20 cellular contexts compared by ENCODE assay signal in genomic region chr22:23692598-23693291, GRCh38. TPM values are rescaled to one million over a fixed set of nuclear protein-coding genes. Genes with fewer than 3 reads are reported as not detected.
A peak's percentile ranks its signal among the peaks of the same experiment; 100 is the strongest.
DNase-seq lines count a peak whose midpoint lies in the region; ATAC-seq and TF ChIP-seq lines count a peak whose summit lies in the region.
"Had no signal": no experiment of that assay in that cellular context is flagged by ENCODE, and none has a peak within 500 bp of the region (broad histone marks: within the 10 kb centered on the region; RNA-seq: fewer than 3 reads in every experiment).

No MANE protein-coding gene starts in this region.

- H3K14ac ChIP-seq in H9 (ENCODE audit: insufficient read depth, low read length), result no peak overlapping the region

- H3K27ac ChIP-seq in BLaER1 treated with 17β-estradiol and CSF1 and Interleukin-3, amounts not matched to agents 10 nM and 100 nM, result peak overlapping the region in 1 of 11 experiments; percentile 97; a peak in 2 of 22 replicates
- no peak overlapping the region for H3K27ac ChIP-seq in CD8-positive, alpha-beta memory T cell (ENCODE audit: low read depth, low read length)
- H3K27ac ChIP-seq in H9 (ENCODE audit: insufficient read length, low read depth, low read length) (no peak overlapping the region), esophagus squamous epithelium (no peak overlapping the region)
- H3K27ac ChIP-seq: breast epithelium, Peyer's patch, WERI-Rb-1 had no signal

- no peaks in the 10 kb centered on the region for H3K79me1 ChIP-seq in H9 (ENCODE audit: insufficient read depth, low read depth, low read length, poor library complexity, severe bottlenecking)

- H3K27me3 ChIP-seq in BLaER1 treated with 17β-estradiol and CSF1 and Interleukin-3, amounts not matched to agents 10 nM and 100 nM, result no peaks in the 10 kb centered on the region
- H3K27me3 ChIP-seq in CD8-positive, alpha-beta memory T cell (ENCODE audit: insufficient read depth, low read length, poor library complexity, severe bottlenecking), result no peaks in the 10 kb centered on the region
- H3K27me3 ChIP-seq in H9 (ENCODE audit: insufficient read depth, low read length) (no peaks in the 10 kb centered on the region), esophagus squamous epithelium (no peaks in the 10 kb centered on the region)
- H3K27me3 ChIP-seq: breast epithelium, Peyer's patch had no signal

- no peak overlapping the region for H3K4ac ChIP-seq in H9 (ENCODE audit: low read depth, low read length)

- no peak overlapping the region for H2BK12ac ChIP-seq in H9 (ENCODE audit: insufficient read length, low read depth, low read length)

- H3K27me3 Mint-ChIP-seq in CD8-positive, alpha-beta memory T cell, result no peaks in the 10 kb centered on the region
- H3K27me3 Mint-ChIP-seq in WTC11 (ENCODE audit: low read depth) (no peaks in the 10 kb centered on the region), H9 (ENCODE audit: low read depth) (no peaks in the 10 kb centered on the region), progenitor cell of endocrine pancreas (no peaks in the 10 kb centered on the region)
- H3K27me3 Mint-ChIP-seq: activated naive CD8-positive, alpha-beta T cell treated with anti-CD3 and anti-CD28 coated beads, Interleukin-2, amount 10 ng/mL, durations not matched to agents 7 days and 5 days; type B pancreatic cell had no signal

- peaks cover 31 to 68% (median 61%) of the 10 kb centered on the region in 10 experiments for H3K4me1 ChIP-seq in BLaER1 treated with 17β-estradiol and CSF1 and Interleukin-3, amounts not matched to agents 10 nM and 100 nM
- H3K4me1 ChIP-seq in CD8-positive, alpha-beta memory T cell (ENCODE audit: insufficient read depth, low read length), result peaks cover 31% of the 10 kb centered on the region
- no peaks in the 10 kb centered on the region for H3K4me1 ChIP-seq in H9 (ENCODE audit: insufficient read depth, low read length)
- peaks cover 0 to 8% (median 0%) of the 10 kb centered on the region in 3 donors for H3K4me1 ChIP-seq in esophagus squamous epithelium
- H3K4me1 ChIP-seq: breast epithelium had no signal

- no peak overlapping the region for H3K4me3 ChIP-seq in BLaER1 treated with 17β-estradiol and CSF1 and Interleukin-3, amounts not matched to agents 10 nM and 100 nM
- no peak overlapping the region for H3K4me3 ChIP-seq in CD8-positive, alpha-beta memory T cell (ENCODE audit: low read length)
- no peak overlapping the region for H3K4me3 ChIP-seq in esophagus squamous epithelium
- H3K4me3 ChIP-seq: breast epithelium, Peyer's patch had no signal

- no peak overlapping the region for H3K23ac ChIP-seq in H9 (ENCODE audit: insufficient read length, low read depth, low read length)

- H3K4me1 Mint-ChIP-seq in CD8-positive, alpha-beta memory T cell, result peaks cover 32 to 43% (median 33%) of the 10 kb centered on the region in 3 donors
- H3K4me1 Mint-ChIP-seq in WTC11 (no peaks in the 10 kb centered on the region), H9 (no peaks in the 10 kb centered on the region), progenitor cell of endocrine pancreas (ENCODE audit: low read depth) (no peaks in the 10 kb centered on the region)

- peaks cover 4 to 51% (median 6%) of the 10 kb centered on the region in 3 donors for H3K36me3 Mint-ChIP-seq in CD8-positive, alpha-beta memory T cell
- H3K36me3 Mint-ChIP-seq in WTC11 (peaks cover 29% of the 10 kb centered on the region), H9 (ENCODE audit: insufficient read depth in 1 of 3, low read depth in 3 of 3) (peaks cover 21 to 44% (median 38%) of the 10 kb centered on the region in 3 experiments), progenitor cell of endocrine pancreas (ENCODE audit: insufficient read depth) (peaks cover 20% of the 10 kb centered on the region)

- TF ChIP-seq CTCF in WTC11 (IDR thresholded peaks at IDR 0.05) (no peak), H9 (conservative IDR thresholded peaks at IDR 0.05) (no peak), esophagus squamous epithelium (IDR thresholded peaks at IDR 0.05) (no peak), progenitor cell of endocrine pancreas (IDR thresholded peaks at IDR 0.05; ENCODE audit: unreplicated experiment) (no peak)

- peaks cover 0 to 29% (median 0%) of the 10 kb centered on the region in 11 experiments; a peak in 7 of 22 replicates for H4K20me1 ChIP-seq in BLaER1 treated with 17β-estradiol and CSF1 and Interleukin-3, amounts not matched to agents 10 nM and 100 nM
- no peaks in the 10 kb centered on the region for H4K20me1 ChIP-seq in H9 (ENCODE audit: control insufficient read depth, insufficient read depth, insufficient read length)

- H4K8ac ChIP-seq in H9 (replicated peaks; ENCODE audit: insufficient read length, low read depth, low read length), result no peak overlapping the region

- H4K91ac ChIP-seq in H9 (ENCODE audit: insufficient read length, low read depth, low read length), result no peak overlapping the region

- H4K5ac ChIP-seq in H9 (ENCODE audit: insufficient read length, low read depth, low read length), result no peak overlapping the region

- POLR2A ChIA-PET in CD8-positive, alpha-beta memory T cell (lab: Charles Lee), result no interaction called here
- POLR2A ChIA-PET in WTC11 (lab: Charles Lee), result no interaction called here

- no peak overlapping the region for H3T11ph ChIP-seq in H9 (ENCODE audit: low read length)

- no peaks in the 10 kb centered on the region for H3K9me3 ChIP-seq in BLaER1 treated with 17β-estradiol and CSF1 and Interleukin-3, amounts not matched to agents 10 nM and 100 nM (replicated peaks in 1 of 11)
- H3K9me3 ChIP-seq in CD8-positive, alpha-beta memory T cell (ENCODE audit: low read length), result no peaks in the 10 kb centered on the region
- H3K9me3 ChIP-seq in H9 (ENCODE audit: control insufficient read depth, low read depth, low read length) (no peaks in the 10 kb centered on the region), esophagus squamous epithelium (no peaks in the 10 kb centered on the region)
- H3K9me3 ChIP-seq: breast epithelium, Peyer's patch had no signal

- H2AFZ ChIP-seq in H9 (ENCODE audit: low read length), result no peak overlapping the region

- no peaks in the 10 kb centered on the region for H3K9me3 Mint-ChIP-seq in CD8-positive, alpha-beta memory T cell
- H3K9me3 Mint-ChIP-seq in WTC11 (no peaks in the 10 kb centered on the region), H9 (no peaks in the 10 kb centered on the region), progenitor cell of endocrine pancreas (ENCODE audit: low read depth) (no peaks in the 10 kb centered on the region)
- H3K9me3 Mint-ChIP-seq: activated naive CD8-positive, alpha-beta T cell treated with anti-CD3 and anti-CD28 coated beads, Interleukin-2, amount 10 ng/mL, durations not matched to agents 7 days and 5 days; type B pancreatic cell had no signal

- WGBS in H9 (ENCODE audit: extremely low coverage, insufficient read length, low lambda C conversion rate), result no CpG with 5 or more reads among the region's 12 CpGs
- WGBS in esophagus squamous epithelium, 2 donors, result 89 to 94% methylated on average over 1 to 7 of the region's 12 CpGs

- no peak overlapping the region for H2BK15ac ChIP-seq in H9 (ENCODE audit: low read depth, low read length)

- peaks cover 45 to 75% (median 60%) of the 10 kb centered on the region in 11 experiments for H3K36me3 ChIP-seq in BLaER1 treated with 17β-estradiol and CSF1 and Interleukin-3, amounts not matched to agents 10 nM and 100 nM
- peaks cover 15% of the 10 kb centered on the region for H3K36me3 ChIP-seq in CD8-positive, alpha-beta memory T cell (ENCODE audit: insufficient read depth, low read length)
- peaks cover 9 to 73% (median 20%) of the 10 kb centered on the region in 3 donors for H3K36me3 ChIP-seq in esophagus squamous epithelium
- H3K36me3 ChIP-seq: breast epithelium had no signal

- H3K4me3 Mint-ChIP-seq in CD8-positive, alpha-beta memory T cell, result peak overlapping the region in 1 of 7 donors; percentile 74
- H3K4me3 Mint-ChIP-seq in WTC11 (no peak overlapping the region), H9 (no peak overlapping the region), progenitor cell of endocrine pancreas (ENCODE audit: low read depth) (no peak overlapping the region)
- H3K4me3 Mint-ChIP-seq: activated naive CD8-positive, alpha-beta T cell treated with anti-CD3 and anti-CD28 coated beads, Interleukin-2, amount 10 ng/mL, durations not matched to agents 7 days and 5 days; type B pancreatic cell had no signal

- H3K79me2 ChIP-seq in H9 (ENCODE audit: insufficient read depth, low read length), result no peaks in the 10 kb centered on the region

- peak overlapping the region in 7 of 8 donors; percentile 11 to 84 (median 63) for H3K27ac Mint-ChIP-seq in CD8-positive, alpha-beta memory T cell
- H3K27ac Mint-ChIP-seq in WTC11 (no peak overlapping the region; the same call in 1 of the 2 replicates), H9 (no peak overlapping the region), progenitor cell of endocrine pancreas (no peak overlapping the region)
- H3K27ac Mint-ChIP-seq: activated naive CD8-positive, alpha-beta T cell treated with anti-CD3 and anti-CD28 coated beads, Interleukin-2, amount 10 ng/mL, durations not matched to agents 7 days and 5 days; type B pancreatic cell had no signal

- no peak overlapping the region for H2AK5ac ChIP-seq in H9 (ENCODE audit: insufficient read length, low read length)

- CTCF ChIA-PET in CD8-positive, alpha-beta memory T cell (lab: Charles Lee), result no interaction called here
- CTCF ChIA-PET in WTC11 (lab: Charles Lee), result interaction anchor here (0.7 kb wide), 1 partner anchor 101 kb away, joined by 3 read pairs; no protein-coding TSS in a partner anchor

- no peak overlapping the region for H2BK5ac ChIP-seq in H9 (ENCODE audit: insufficient read length, low read length)

- H3K18ac ChIP-seq in H9 (ENCODE audit: insufficient read length, low read depth, low read length), result no peak overlapping the region

- H2BK120ac ChIP-seq in H9 (ENCODE audit: low read depth, low read length, poor library complexity, severe bottlenecking), result no peak overlapping the region

- DNase-seq in CD8-positive, alpha-beta memory T cell, result no peak
- DNase-seq in WTC11 (ENCODE audit: low spot score) (peak; percentile 35), myocyte (ENCODE audit: low read depth) (peak; percentile 99), H9 (no peak), esophagus squamous epithelium (lab: John Stamatoyannopoulos, UW) (no peak), progenitor cell of endocrine pancreas (ENCODE audit: low spot score, unreplicated experiment) (no peak)
- DNase-seq: activated naive CD8-positive, alpha-beta T cell treated with anti-CD3 and anti-CD28 coated beads, Interleukin-2, amount 10 ng/mL, durations not matched to agents 7 days and 5 days; DMS79 treated with DMSO at 0.1 percent for 48 hours; KBM-7; kidney glomerular epithelial cell; NCI-H1092 treated with DMSO at 0.1 percent for 48 hours; NCI-H2171; stimulated activated naive CD4-positive, alpha-beta T cell treated with Interleukin-2 at 50 U/mL for 16 hours; WERI-Rb-1 had no signal

- intact Hi-C loops in esophagus squamous epithelium (cut with DNase I), result no loop called here

- no peak overlapping the region for H2BK20ac ChIP-seq in H9 (ENCODE audit: low read depth, low read length, poor library complexity, severe bottlenecking)

- H3K9ac ChIP-seq in BLaER1 treated with 17β-estradiol and CSF1 and Interleukin-3, amounts not matched to agents 10 nM and 100 nM, result 0 out of 22 replicates have a peak overlapping the region, but pooled peaks of 1 of the 11 experiments have one; percentile 17
- no peak overlapping the region for H3K9ac ChIP-seq in H9 (ENCODE audit: extremely low read depth, insufficient read length, low read length)

- H3K56ac ChIP-seq in H9 (ENCODE audit: insufficient read length, low read depth, low read length), result no peak overlapping the region

- peak; percentile 70 for ATAC-seq in WTC11

- no peaks in the 10 kb centered on the region for H3K23me2 ChIP-seq in H9 (ENCODE audit: insufficient read length, low read depth, low read length, poor library complexity, severe bottlenecking)

- no peak for TF ChIP-seq POLR2A in esophagus squamous epithelium (IDR thresholded peaks at IDR 0.05)

- peak overlapping the region in 7 of 11 experiments; percentile 8 to 99 (median 94); a peak in 11 of 22 replicates for H3K4me2 ChIP-seq in BLaER1 treated with 17β-estradiol and CSF1 and Interleukin-3, amounts not matched to agents 10 nM and 100 nM
- H3K4me2 ChIP-seq in H9 (ENCODE audit: insufficient read depth, insufficient read length, low read length), result no peak overlapping the region

RNA-seq across cellular contexts. Expression of gene RGL4, which starts 1.9 kb away (rescaled TPM):
- 1 to 10 TPM; 3.2 to 4.8 TPM for total RNA-seq in CD8-positive, alpha-beta memory T cell
- 58.4 TPM for polyA plus RNA-seq in CD8-positive, alpha-beta memory T cell
- total RNA-seq in WTC11 (2021), result 0.05 TPM in 1 of 3 replicates, not detected in the others
- 0.40 and 2.3 TPM in 2 replicates for total RNA-seq in myocyte
- 0.79 TPM for polyA plus RNA-seq in myocyte (2012)
- total RNA-seq in H9 (2021), result not detected in 2 replicates
- total RNA-seq in esophagus squamous epithelium, result not detected
- 0.07 TPM in 1 of 2 replicates, not detected in the other for total RNA-seq in progenitor cell of endocrine pancreas
- total RNA-seq: fibroblast of lung, Peyer's patch had no signal
- polyA plus RNA-seq: BJ, fibroblast of lung had no signal

RNA-seq across cellular contexts. Expression of gene ZNF70, which starts 58.2 kb away (rescaled TPM):
- 1 to 10 TPM; 3.4 to 3.7 TPM for total RNA-seq in CD8-positive, alpha-beta memory T cell
- 0.35 TPM for polyA plus RNA-seq in CD8-positive, alpha-beta memory T cell
- total RNA-seq in WTC11 (2021), result 3.3 to 3.6 TPM (median 3.3 TPM) in 3 replicates
- 3.0 and 3.2 TPM in 2 replicates for total RNA-seq in myocyte
- 3.1 TPM for polyA plus RNA-seq in myocyte (2012)
- total RNA-seq in H9 (2021), result 3.2 and 3.5 TPM in 2 replicates
- 1 to 10 TPM in 3 of 4 donors, under 1 TPM in 1; 0.91 to 2.7 (median 1.1) TPM for total RNA-seq in esophagus squamous epithelium
- 8.9 and 9.8 TPM in 2 replicates for total RNA-seq in progenitor cell of endocrine pancreas

Comparison
In these comparisons a context has a peak if more than half of its experiments do, and no peak if none do; other contexts are left out.
1. DNase-seq: peak in WTC11 (single experiment) and myocyte (single experiment); none in CD8-positive, alpha-beta memory T cell (0 of 5), H9 (single experiment), esophagus squamous epithelium (single experiment) and progenitor cell of endocrine pancreas (single experiment).
2. H3K27ac Mint-ChIP-seq: peak in CD8-positive, alpha-beta memory T cell (7 of 8); none in WTC11 (single experiment), H9 (0 of 3) and progenitor cell of endocrine pancreas (single experiment).